Comparison of ENCODE assay signal across 14 cellular contexts in the genomic region with DNA sequence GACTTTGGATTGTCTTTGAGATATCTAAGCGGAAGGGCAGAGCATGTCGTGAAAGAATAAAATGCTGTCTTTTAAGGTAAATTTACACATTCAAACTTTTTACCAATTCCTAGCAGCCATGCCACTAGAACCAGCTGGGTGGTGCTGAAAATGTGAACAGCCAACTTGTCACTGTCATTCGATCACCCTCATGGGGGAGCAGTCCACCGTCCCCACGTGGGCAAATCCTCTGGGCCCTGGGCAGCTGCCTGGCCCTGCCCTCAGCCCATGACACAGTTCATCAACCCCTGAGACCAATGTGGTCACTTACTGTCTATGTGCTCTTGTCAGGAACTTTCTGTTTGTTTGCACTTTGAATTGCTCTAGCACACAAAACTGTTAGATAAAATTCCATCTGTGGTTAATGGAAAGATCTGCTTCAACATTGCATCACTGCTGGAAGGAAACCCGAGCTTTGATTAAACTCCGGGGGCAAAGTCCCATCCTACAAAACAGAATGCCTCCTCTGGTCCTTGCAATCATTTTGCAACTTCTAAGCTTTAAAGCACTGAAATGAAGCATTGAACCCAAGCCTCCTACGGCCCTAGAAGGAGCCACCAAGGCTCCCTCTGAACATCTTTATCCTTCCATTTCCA. TPM values are rescaled to one million over a fixed set of nuclear protein-coding genes. Genes with fewer than 3 reads are reported as not detected.
A peak's percentile ranks its signal among the peaks of the same experiment; 100 is the strongest.
DNase-seq lines count a peak whose midpoint lies in the region; ATAC-seq and FAIRE-seq lines count a peak whose summit lies in the region.
"Had no signal": no experiment of that assay in that cellular context is flagged by ENCODE, and none has a peak within 500 bp of the region (broad histone marks: within the 10 kb centered on the region; RNA-seq: fewer than 3 reads in every experiment).

No MANE protein-coding gene starts in this region.

- peak; percentile 25 for DNase-seq in HCEC 1CT
- no peak for DNase-seq in left colon
- DNase-seq in substantia nigra (lab: John Stamatoyannopoulos, UW): peak in 2 of 49 donors; percentile 30 to 34
- DNase-seq in HTR-8/SVneo (ENCODE audit: insufficient read length, low spot score): no peak
- no peak for DNase-seq in DMS114 treated with DMSO at 0.1 percent for 48 hours (lab: John Stamatoyannopoulos, UW; ENCODE audit: unreplicated experiment)
- DNase-seq in globus pallidus (ENCODE audit: low spot score): no peak
- DNase-seq: activated gamma-delta T cell treated with Interleukin-2 at 50 U/mL for 16 hours; effector CD4-positive, alpha-beta T cell; KBM-7; stimulated activated CD4-positive, alpha-beta T cell treated with anti-CD3 and anti-CD28 coated beads, Interleukin-4, amount 100 ng/mL, for 1 hour had no signal

- FAIRE-seq in HTR-8/SVneo (lab: Jason Lieb, UNC): no peak

- intact Hi-C loops in left colon (cut with DNase I, micrococcal nuclease): no loop called here

- peak overlapping the region; percentile 40 for H3K27ac ChIP-seq in cingulate gyrus (ENCODE audit: low read depth, low read length)
- peak overlapping the region; percentile 73 for H3K27ac ChIP-seq in substantia nigra (ENCODE audit: low read depth, low read length, poor library complexity, severe bottlenecking)
- H3K27ac ChIP-seq: neural progenitor cell, RWPE1 had no signal

- ATAC-seq in left colon (peak; percentile 60), HG02852 (IDR thresholded peaks at IDR 0.05; ENCODE audit: unreplicated experiment) (no peak)

RNA-seq across cellular contexts. Expression of a gene that starts 50.1 kb away (rescaled TPM):
- 10 to 100 TPM; 36.4 to 66.2 TPM for total RNA-seq in left colon
